Comparison of ENCODE assay signal across 6 cellular contexts in the genomic region with DNA sequence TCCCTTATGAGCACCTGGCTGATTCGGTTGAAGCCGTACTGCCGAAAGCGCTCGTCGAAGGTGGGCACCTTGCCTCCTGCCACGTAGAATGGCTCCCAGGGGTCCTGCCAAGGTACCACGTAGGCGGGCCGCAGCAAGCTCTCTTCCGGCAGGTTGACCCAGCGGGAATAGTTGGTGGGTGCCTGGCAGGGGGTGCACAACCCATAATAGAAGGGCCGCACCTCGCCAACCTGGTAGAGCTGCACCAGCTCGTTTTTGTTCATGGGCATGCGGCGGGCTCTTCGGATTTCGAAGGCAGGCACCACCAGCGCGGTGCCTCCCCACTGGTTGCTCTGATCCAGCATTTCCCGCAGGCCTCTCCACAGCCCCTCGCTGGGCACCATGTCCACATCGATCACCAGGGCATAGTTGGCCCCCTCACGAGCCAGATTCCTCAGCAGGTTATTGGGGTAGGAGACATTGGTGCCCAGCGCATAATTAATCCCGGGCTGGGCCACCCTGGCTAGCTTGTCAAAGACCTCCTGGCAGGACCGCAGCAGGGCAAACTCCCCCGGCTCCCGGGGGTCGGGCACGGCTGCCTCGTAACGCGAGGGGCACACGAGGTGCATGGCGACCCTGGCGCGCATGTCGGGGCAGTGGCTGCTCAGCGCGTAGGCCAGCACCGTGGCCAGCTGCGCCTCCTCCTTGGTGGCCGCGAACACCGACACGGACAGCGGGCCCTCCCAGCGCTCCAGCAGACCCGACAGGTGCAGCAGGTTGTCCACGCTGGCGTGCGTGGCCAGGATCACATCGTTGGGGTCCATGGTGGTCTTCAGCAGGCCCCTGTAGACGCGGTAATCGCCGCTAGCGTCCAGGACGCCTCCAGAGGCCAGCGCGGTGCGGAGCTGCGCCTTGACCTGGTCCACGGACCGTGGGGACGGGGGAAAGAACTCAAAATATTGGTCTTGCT. TPM values are rescaled to one million over a fixed set of nuclear protein-coding genes. Genes with fewer than 3 reads are reported as not detected.
DNase-seq lines count a peak whose midpoint lies in the region; ATAC-seq and TF ChIP-seq lines count a peak whose summit lies in the region.

No MANE protein-coding gene starts in this region.

- no peaks in the 10 kb centered on the region for H3K9me3 Mint-ChIP-seq in activated naive CD8-positive, alpha-beta T cell treated with anti-CD3 and anti-CD28 coated beads, Interleukin-2, amount 50 U/mL, for 24 hours

- no peak for TF ChIP-seq CTCF in mucosa of descending colon (IDR thresholded peaks at IDR 0.05)

- peaks cover 46% of the 10 kb centered on the region for H3K4me1 Mint-ChIP-seq in activated naive CD8-positive, alpha-beta T cell treated with anti-CD3 and anti-CD28 coated beads, Interleukin-2, amount 50 U/mL, for 24 hours

- peak overlapping the region; percentile 62 for H3K4me3 ChIP-seq in mucosa of descending colon

- peaks cover 47% of the 10 kb centered on the region for H3K4me1 ChIP-seq in mucosa of descending colon (ENCODE audit: low read depth)

- ATAC-seq in GM21528 (IDR thresholded peaks at IDR 0.05; ENCODE audit: low FRiP score, unreplicated experiment), result peak; percentile 2
- ATAC-seq in activated naive CD8-positive, alpha-beta T cell treated with anti-CD3 and anti-CD28 coated beads, Interleukin-2, amount 50 U/mL, for 24 hours, result no peak
- ATAC-seq in mucosa of descending colon, result peak; percentile 6

- peaks cover 14% of the 10 kb centered on the region for H3K36me3 Mint-ChIP-seq in activated naive CD8-positive, alpha-beta T cell treated with anti-CD3 and anti-CD28 coated beads, Interleukin-2, amount 50 U/mL, for 24 hours (ENCODE audit: low read depth)

- peak overlapping the region; percentile 94 for H3K4me3 Mint-ChIP-seq in activated naive CD8-positive, alpha-beta T cell treated with anti-CD3 and anti-CD28 coated beads, Interleukin-2, amount 50 U/mL, for 24 hours

- peak overlapping the region; percentile 91 for H3K27ac Mint-ChIP-seq in activated naive CD8-positive, alpha-beta T cell treated with anti-CD3 and anti-CD28 coated beads, Interleukin-2, amount 50 U/mL, for 24 hours

- intact Hi-C loops in mucosa of descending colon (cut with DNase I, micrococcal nuclease), result no loop called here

- H3K9me3 ChIP-seq in mucosa of descending colon, result no peaks in the 10 kb centered on the region

- H3K36me3 ChIP-seq in mucosa of descending colon (ENCODE audit: low read depth), result no peaks in the 10 kb centered on the region

- peaks cover 3% of the 10 kb centered on the region for H3K27me3 Mint-ChIP-seq in activated naive CD8-positive, alpha-beta T cell treated with anti-CD3 and anti-CD28 coated beads, Interleukin-2, amount 50 U/mL, for 24 hours

- no peak for DNase-seq in activated naive CD8-positive, alpha-beta T cell treated with anti-CD3 and anti-CD28 coated beads, Interleukin-2, amount 50 U/mL, for 24 hours
- peak in 2 of 3 donors; percentile 67 to 68 for DNase-seq in mucosa of descending colon
- DNase-seq in EL, result no peak
- DNase-seq in glomerular visceral epithelial cell (ENCODE audit: extremely low spot score), result no peak
- no peak for DNase-seq in AG20443 (ENCODE audit: low spot score)

RNA-seq across cellular contexts. Expression of a gene that starts 0.7 kb away (rescaled TPM):
- total RNA-seq in mucosa of descending colon, result 10 to 100 TPM; 13.4 to 34.6 (median 13.4) TPM

RNA-seq across cellular contexts. Expression of a gene that starts 1.8 kb away (rescaled TPM):
- 10 to 100 TPM; 35.9 to 47.6 (median 39.3) TPM for total RNA-seq in mucosa of descending colon

RNA-seq across cellular contexts. Expression of a gene that starts 10.5 kb away (rescaled TPM):
- 10 to 100 TPM in 1 of 3 donors, 1 to 10 TPM in 2; 5.2 to 12.7 (median 9.5) TPM for total RNA-seq in mucosa of descending colon

RNA-seq across cellular contexts. Expression of a gene that starts 24.8 kb away (rescaled TPM):
- 10 to 100 TPM; 10.3 to 22.6 (median 14.9) TPM for total RNA-seq in mucosa of descending colon

RNA-seq across cellular contexts. Expression of a gene that starts 29.9 kb away (rescaled TPM):
- total RNA-seq in mucosa of descending colon, result 10 to 100 TPM in 2 of 3 donors, 1 to 10 TPM in 1; 4.5 to 37.7 (median 28.5) TPM

Comparison
In these comparisons a context has a peak if more than half of its experiments do, and no peak if none do; other contexts are left out.
1. DNase-seq: peak in mucosa of descending colon (2 of 3); none in activated naive CD8-positive, alpha-beta T cell treated with anti-CD3 and anti-CD28 coated beads, Interleukin-2, amount 50 U/mL, for 24 hours (single experiment), EL (single experiment), glomerular visceral epithelial cell (single experiment) and AG20443 (single experiment).